Comparison of ENCODE assay signal across 10 cellular contexts in genomic region chr4:128827280-128827679, GRCh38. TPM values are rescaled to one million over a fixed set of nuclear protein-coding genes. Genes with fewer than 3 reads are reported as not detected.
DNase-seq lines count a peak whose midpoint lies in the region; ATAC-seq and TF ChIP-seq lines count a peak whose summit lies in the region.
"Had no signal": no experiment of that assay in that cellular context is flagged by ENCODE, and none has a peak within 500 bp of the region (broad histone marks: within the 10 kb centered on the region; RNA-seq: fewer than 3 reads in every experiment).

No MANE protein-coding gene starts in this region.

- peaks cover 2% of the 10 kb centered on the region for H3K9me3 Mint-ChIP-seq in memory B cell

- intact Hi-C loops in posterior cingulate gyrus (cut with DNase I) (no loop called here), gastrocnemius medialis (cut with DNase I; ENCODE audit: low total_unique reads) (no loop called here)

- H3K4me1 Mint-ChIP-seq in memory B cell, result peaks cover 48% of the 10 kb centered on the region

- ATAC-seq in GM18868 (IDR thresholded peaks at IDR 0.05; ENCODE audit: unreplicated experiment) (peak; percentile 25), GM21576 (IDR thresholded peaks at IDR 0.05; ENCODE audit: unreplicated experiment) (peak; percentile 40), memory B cell (ENCODE audit: low read depth) (no peak), gastrocnemius medialis (no peak)

- H3K4me1 ChIP-seq in Karpas-422 (ENCODE audit: low read length) (peaks cover 82% of the 10 kb centered on the region), gastrocnemius medialis (peaks cover 46 to 49% of the 10 kb centered on the region in 2 donors)

- H3K4me3 ChIP-seq in Karpas-422 (ENCODE audit: low read length) (no peak overlapping the region), gastrocnemius medialis (no peak overlapping the region)

- H3K9me3 ChIP-seq in Karpas-422 (ENCODE audit: low read length) (no peaks in the 10 kb centered on the region), gastrocnemius medialis (no peaks in the 10 kb centered on the region)

- H3K4me3 Mint-ChIP-seq in memory B cell, result no peak overlapping the region

- no peak overlapping the region for H3K9ac ChIP-seq in Karpas-422 (ENCODE audit: low read length)

- peaks cover 15% of the 10 kb centered on the region for H3K36me3 Mint-ChIP-seq in memory B cell

- peaks cover 100% of the 10 kb centered on the region for H3K79me2 ChIP-seq in Karpas-422 (ENCODE audit: low read length)

- DNase-seq in Karpas-422 (no peak), memory B cell (ENCODE audit: low spot score in 2 of 2) (no peak), posterior cingulate gyrus (no peak), gastrocnemius medialis (no peak), NAMALWA (ENCODE audit: low spot score) (no peak)
- DNase-seq: aorta; NCI-H1694 treated with DMSO at 0.1 percent for 48 hours; stimulated activated CD4-positive, alpha-beta T cell treated with anti-CD3 and anti-CD28 coated beads, Interleukin-1b, Interleukin-23, amount 100 ng/mL, for 48 hours had no signal

- no peaks in the 10 kb centered on the region for H3K9me2 ChIP-seq in Karpas-422 (replicated peaks; ENCODE audit: insufficient read depth, low read length)

- no peaks in the 10 kb centered on the region for H3K27me3 ChIP-seq in Karpas-422 (ENCODE audit: low read length)
- no peaks in the 10 kb centered on the region for H3K27me3 ChIP-seq in gastrocnemius medialis

- no peak for TF ChIP-seq CTCF in gastrocnemius medialis (IDR thresholded peaks at IDR 0.05 in 4 of 5, conservative IDR thresholded peaks at IDR 0.05 in 1 of 5)

- H3K27ac Mint-ChIP-seq in memory B cell, result peak overlapping the region; percentile 62

- H3K4me2 ChIP-seq in Karpas-422 (ENCODE audit: low read depth, low read length, poor library complexity, severe bottlenecking), result no peak overlapping the region

- peaks cover 38% of the 10 kb centered on the region for H4K20me1 ChIP-seq in Karpas-422 (ENCODE audit: insufficient read depth, low read depth, low read length)

- H3K27me3 Mint-ChIP-seq in memory B cell, result no peaks in the 10 kb centered on the region

- no peak overlapping the region for H2AFZ ChIP-seq in Karpas-422 (ENCODE audit: low read length)

- H3K27ac ChIP-seq in Karpas-422 (ENCODE audit: low read length) (peak overlapping the region; percentile 17; the same call in 1 of the 2 replicates), gastrocnemius medialis (no peak overlapping the region)

- no peak for TF ChIP-seq POLR2A in gastrocnemius medialis (IDR thresholded peaks at IDR 0.05)

- in situ Hi-C loops in gastrocnemius medialis (cut with MboI; ENCODE audit: low sequenced_read_pairs in 4 of 4), result no loop called here

- H3K36me3 ChIP-seq in Karpas-422 (ENCODE audit: insufficient read depth, low read length) (peaks cover 40% of the 10 kb centered on the region), gastrocnemius medialis (no peaks in the 10 kb centered on the region)

RNA-seq across cellular contexts. Expression of gene JADE1, which starts 17.8 kb away (rescaled TPM):
- total RNA-seq in Karpas-422 (2014; rRNA removed; shearing (Covaris generic); ENCODE audit: low replicate concordance), result 31.5 and 43.0 TPM in 2 replicates
- 10 to 100 TPM; 14.2 to 21.1 (median 14.9) TPM for total RNA-seq in gastrocnemius medialis

Comparison
In these comparisons a context has a peak if more than half of its experiments do, and no peak if none do; other contexts are left out.
1. ATAC-seq: peak in GM18868 (single experiment) and GM21576 (single experiment); none in memory B cell (single experiment) and gastrocnemius medialis (0 of 2).